ENCODE assay signal across 8 cellular contexts in the genomic region with DNA sequence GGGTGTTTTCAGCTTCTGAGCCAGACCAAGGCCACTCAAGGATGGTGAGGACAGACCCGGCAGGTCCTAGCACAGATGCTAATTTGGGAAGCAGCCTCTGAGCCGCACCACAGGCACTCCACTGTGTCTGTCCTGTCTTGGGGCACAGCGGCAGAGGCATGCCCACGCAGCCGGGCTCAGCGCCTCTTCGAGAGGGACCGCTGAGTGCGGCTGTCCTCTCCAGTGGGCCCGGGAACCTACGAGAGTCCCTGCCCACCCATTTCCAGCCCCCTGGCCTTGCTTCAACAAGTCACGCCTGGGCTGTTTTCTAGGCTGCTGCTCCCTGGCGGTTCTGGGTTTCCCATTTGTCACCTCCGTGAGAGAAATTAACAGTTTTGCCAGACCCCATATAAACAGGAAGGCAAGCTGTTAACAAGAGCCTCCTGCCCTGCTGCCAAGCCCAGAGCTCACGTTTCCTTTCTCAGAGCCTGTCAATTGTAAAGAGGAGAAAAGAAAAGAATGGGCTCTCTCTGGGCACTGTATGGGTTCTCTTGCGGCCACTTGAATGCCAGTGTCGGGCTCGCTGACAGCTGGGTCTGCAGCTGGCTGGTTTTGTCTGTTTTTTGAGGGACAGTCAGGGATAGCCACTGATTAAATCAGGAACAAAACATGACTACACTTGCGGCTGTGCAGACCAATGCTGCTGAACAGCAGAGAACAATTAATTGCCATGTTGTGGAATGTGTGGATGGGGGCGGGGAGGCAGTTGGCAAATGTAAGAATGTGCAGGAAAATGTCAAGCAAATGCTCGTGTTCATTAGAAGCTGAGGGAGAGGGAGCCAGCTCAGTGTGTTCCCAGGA. TPM values are rescaled to one million over a fixed set of nuclear protein-coding genes. Genes with fewer than 3 reads are reported as not detected.
A peak's percentile ranks its signal among the peaks of the same experiment; 100 is the strongest.
DNase-seq lines count a peak whose midpoint lies in the region; ATAC-seq, FAIRE-seq and TF ChIP-seq lines count a peak whose summit lies in the region.

No MANE protein-coding gene starts in this region.

- peak in 3 of 4 donors; percentile 23 to 72 (median 38) for ATAC-seq in pancreas
- ATAC-seq in GM21423 (IDR thresholded peaks at IDR 0.05; ENCODE audit: unreplicated experiment), result no peak

- 59 to 64% methylated on average over 21 of the region's 21 CpGs for WGBS in pancreas, 2 donors
- 44 to 85% (median 63%) methylated on average over 20 to 21 of the region's 21 CpGs for WGBS in small intestine, 3 donors

- DNase-seq in DMS79 (lab: John Stamatoyannopoulos, UW) (peak; percentile 54), NCI-H345 treated with DMSO at 0.1 percent for 48 hours (lab: John Stamatoyannopoulos, UW; ENCODE audit: unreplicated experiment) (peak; percentile 27), fibroblast of peridontal ligament (ENCODE audit: extremely low read depth) (peak; percentile 47), pancreas (peak in 1 of 6 donors; percentile 34), small intestine (no peak), ACHN (no peak)
- no peak for DNase-seq in activated T-cell treated with anti-CD3 and anti-CD28 coated beads, Interleukin-2, amount 50 U/mL, for 48 hours

- H3K27ac ChIP-seq in pancreas (peak overlapping the region in 3 of 4 donors; percentile 11 to 45 (median 39)), small intestine (ENCODE audit: low read depth in 1 of 2, low read length in 1 of 2) (peak overlapping the region in 1 of 2 donors; percentile 53)

- FAIRE-seq in pancreas (lab: Jason Lieb, UNC) (no peak), small intestine (lab: Jason Lieb, UNC) (no peak)

- H3K36me3 ChIP-seq in pancreas, result no peaks in the 10 kb centered on the region
- no peaks in the 10 kb centered on the region for H3K36me3 ChIP-seq in small intestine (ENCODE audit: control insufficient read depth in 2 of 2, insufficient read depth in 2 of 2, low read length in 2 of 2)

- in situ Hi-C loops in ACHN (cut with HindIII; ENCODE audit: low pct_ligation_motif_present, low pct_unique_long_range_greater_than_20kb, low sequenced_read_pairs), result no loop called here

- TF ChIP-seq CTCF in pancreas (IDR thresholded peaks at IDR 0.05), result no peak

- H3K4me1 ChIP-seq in pancreas, result peaks cover 0 to 5% (median 0%) of the 10 kb centered on the region in 3 donors
- H3K4me1 ChIP-seq in small intestine (ENCODE audit: control insufficient read depth in 2 of 2, insufficient read depth in 1 of 2, low read depth in 1 of 2, low read length in 1 of 2), result no peaks in the 10 kb centered on the region

- H3K4me3 ChIP-seq in pancreas (no peak overlapping the region), small intestine (ENCODE audit: low read depth in 1 of 2, low read length in 2 of 2) (no peak overlapping the region)

- no peaks in the 10 kb centered on the region for H3K27me3 ChIP-seq in pancreas
- H3K27me3 ChIP-seq in small intestine (ENCODE audit: control insufficient read depth in 2 of 2, insufficient read depth in 2 of 2, low read length in 2 of 2), result no peaks in the 10 kb centered on the region

- H3K9me3 ChIP-seq in pancreas, result no peaks in the 10 kb centered on the region
- H3K9me3 ChIP-seq in small intestine (ENCODE audit: control insufficient read depth, low read depth), result no peaks in the 10 kb centered on the region

- intact Hi-C loops in pancreas (cut with DNase I), result no loop called here

RNA-seq across cellular contexts. Expression of a gene that starts 30.6 kb away (rescaled TPM):
- total RNA-seq in pancreas, result 1 to 10 TPM; 1.3 to 3.2 (median 2.4) TPM
- polyA plus RNA-seq in pancreas (1 to 10 TPM; 1.3 to 5.8 TPM), small intestine (1 to 10 TPM in 1 of 3 donors, not detected in 2; 1.2 TPM)

Comparison
In these comparisons a context has a peak if more than half of its experiments do, and no peak if none do; other contexts are left out.
1. DNase-seq: peak in DMS79 (single experiment), NCI-H345 treated with DMSO at 0.1 percent for 48 hours (single experiment) and fibroblast of peridontal ligament (single experiment); none in small intestine (single experiment), activated T-cell treated with anti-CD3 and anti-CD28 coated beads, Interleukin-2, amount 50 U/mL, for 48 hours (0 of 2) and ACHN (single experiment).